In genomic region chr11:124945826-124946225, GRCh38 we compare ENCODE assay signal across 38 cellular contexts. TPM values are rescaled to one million over a fixed set of nuclear protein-coding genes. Genes with fewer than 3 reads are reported as not detected.
"Had no signal": no experiment of that assay in that cellular context is flagged by ENCODE, and none has a peak within 500 bp of the region (broad histone marks: within the 10 kb centered on the region; RNA-seq: fewer than 3 reads in every experiment).

No MANE protein-coding gene starts in this region.

- H3K4me1 ChIP-seq: adrenal gland, body of pancreas, gastroesophageal sphincter, heart right ventricle had no signal

- H3K27ac ChIP-seq: adrenal gland, body of pancreas, coronary artery, esophagus squamous epithelium, gastroesophageal sphincter, heart right ventricle, WERI-Rb-1 had no signal

- ATAC-seq: activated CD4-positive, alpha-beta T cell treated with anti-CD3 and anti-CD28 coated beads for 36 hours; activated CD8-positive, alpha-beta memory T cell treated with anti-CD3 and anti-CD28 coated beads, Interleukin-2, amount 10 ng/mL, durations not matched to agents 7 days and 5 days; activated CD8-positive, alpha-beta T cell treated with anti-CD3 and anti-CD28 coated beads, Interleukin-2, amount 10 ng/mL, durations not matched to agents 7 days and 5 days; activated naive CD8-positive, alpha-beta T cell treated with anti-CD3 and anti-CD28 coated beads, Interleukin-2, amount 50 U/mL, for 24 hours; body of pancreas; effector memory CD8-positive, alpha-beta T cell; gastroesophageal sphincter; heart right ventricle; T-helper 17 cell had no signal

- H3K27me3 ChIP-seq: adrenal gland, body of pancreas, esophagus squamous epithelium, gastroesophageal sphincter, heart right ventricle had no signal

- H3K9me3 ChIP-seq: adrenal gland, body of pancreas, esophagus squamous epithelium had no signal

- H3K4me3 ChIP-seq: adrenal gland, body of pancreas, coronary artery, esophagus squamous epithelium, gastroesophageal sphincter, heart right ventricle had no signal

- H3K36me3 ChIP-seq: adrenal gland, esophagus squamous epithelium, gastroesophageal sphincter, heart right ventricle, WERI-Rb-1 had no signal

- DNase-seq: activated CD4-positive, alpha-beta memory T cell treated with anti-CD3 and anti-CD28 coated beads for 36 hours; activated CD4-positive, alpha-beta T cell treated with anti-CD3 and anti-CD28 coated beads for 36 hours; activated CD4-positive, alpha-beta T cell treated with anti-CD3 and anti-CD28 coated beads, Interleukin-2, amount 10 ng/mL, durations not matched to agents 24 days and 14 days; activated CD4-positive, CD25-positive, alpha-beta regulatory T cell; activated CD4-positive, CD25-positive, alpha-beta regulatory T cell treated with anti-CD3 and anti-CD28 coated beads, Interleukin-2, amount 50 U/mL, for 72 hours; activated CD8-positive, alpha-beta memory T cell treated with anti-CD3 and anti-CD28 coated beads, Interleukin-2, amount 10 ng/mL, durations not matched to agents 7 days and 5 days; activated CD8-positive, alpha-beta memory T cell treated with anti-CD3 and anti-CD28 coated beads, Interleukin-2, amount 50 U/mL, for 4 hours; activated CD8-positive, alpha-beta T cell treated with anti-CD3 and anti-CD28 coated beads, Interleukin-2, amount 10 ng/mL, durations not matched to agents 7 days and 5 days; activated effector memory CD4-positive, alpha-beta T cell treated with anti-CD3 and anti-CD28 coated beads, Interleukin-2, amount 50 U/mL, for 16 hours; activated naive CD4-positive, alpha-beta T cell treated with anti-CD3 and anti-CD28 coated beads for 36 hours; activated naive CD8-positive, alpha-beta T cell treated with anti-CD3 and anti-CD28 coated beads for 36 hours; activated naive CD8-positive, alpha-beta T cell treated with anti-CD3 and anti-CD28 coated beads, Interleukin-2, amount 50 U/mL, for 24 hours; activated T-cell treated with anti-CD3 and anti-CD28 coated beads, Interleukin-2, amount 50 U/mL, for 1 hour; activated T-cell treated with anti-CD3 and anti-CD28 coated beads, Interleukin-2, amount 50 U/mL, for 48 hours; adrenal gland; amygdala; aorta; body of pancreas; central memory CD4-positive, alpha-beta T cell; cerebellar nuclear complex; effector CD4-positive, alpha-beta T cell; effector memory CD8-positive, alpha-beta T cell; esophagus squamous epithelium; foreskin melanocyte; heart right ventricle; T-helper 1 cell; T-helper 17 cell; T1000; WERI-Rb-1 had no signal

RNA-seq across cellular contexts. Expression of gene HEPACAM, which starts 10.0 kb away (rescaled TPM):
- total RNA-seq: activated CD4-positive, alpha-beta memory T cell treated with anti-CD3 and anti-CD28 coated beads for 36 hours; activated CD4-positive, alpha-beta T cell treated with anti-CD3 and anti-CD28 coated beads for 36 hours; activated CD4-positive, alpha-beta T cell treated with anti-CD3 and anti-CD28 coated beads, Interleukin-2, amount 10 ng/mL, durations not matched to agents 24 days and 14 days; activated CD8-positive, alpha-beta memory T cell treated with anti-CD3 and anti-CD28 coated beads for 36 hours; activated CD8-positive, alpha-beta memory T cell treated with anti-CD3 and anti-CD28 coated beads, Interleukin-2, amount 10 ng/mL, durations not matched to agents 7 days and 5 days; activated CD8-positive, alpha-beta T cell treated with anti-CD3 and anti-CD28 coated beads, Interleukin-2, amount 10 ng/mL, durations not matched to agents 7 days and 5 days; activated naive CD4-positive, alpha-beta T cell treated with anti-CD3 and anti-CD28 coated beads for 36 hours; activated naive CD8-positive, alpha-beta T cell treated with anti-CD3 and anti-CD28 coated beads for 36 hours; activated T-helper 1 cell treated with anti-CD3 and anti-CD28 coated beads, Interleukin-12 subunit alpha, Interleukin-12 subunit beta, Interleukin-2, Interleukin-4 antibody, amounts not matched to agents 30 ng/mL and 10 ng/mL and 1 ng/mL, durations not matched to agents 14 hours and 24 hours and 36 hours; activated T-helper 2 cell treated with anti-CD3 and anti-CD28 coated beads, Interferon-gamma antibody, Interleukin-2, Interleukin-4, amounts not matched to agents 10 μg/mL and 5 μg/mL and 100 μg/mL, durations not matched to agents 14 hours and 24 hours and 36 hours; esophagus squamous epithelium; glomerular endothelial cell; T-helper 17 cell had no signal
- polyA plus RNA-seq: aorta had no signal

RNA-seq across cellular contexts. Expression of gene HEPN1, which starts 26.8 kb away (rescaled TPM):
- total RNA-seq: activated CD4-positive, alpha-beta memory T cell treated with anti-CD3 and anti-CD28 coated beads for 36 hours; activated CD4-positive, alpha-beta T cell treated with anti-CD3 and anti-CD28 coated beads for 36 hours; activated CD4-positive, alpha-beta T cell treated with anti-CD3 and anti-CD28 coated beads, Interleukin-2, amount 10 ng/mL, durations not matched to agents 24 days and 14 days; activated CD8-positive, alpha-beta memory T cell treated with anti-CD3 and anti-CD28 coated beads for 36 hours; activated CD8-positive, alpha-beta memory T cell treated with anti-CD3 and anti-CD28 coated beads, Interleukin-2, amount 10 ng/mL, durations not matched to agents 7 days and 5 days; activated CD8-positive, alpha-beta T cell treated with anti-CD3 and anti-CD28 coated beads, Interleukin-2, amount 10 ng/mL, durations not matched to agents 7 days and 5 days; activated naive CD4-positive, alpha-beta T cell treated with anti-CD3 and anti-CD28 coated beads for 36 hours; activated naive CD8-positive, alpha-beta T cell treated with anti-CD3 and anti-CD28 coated beads for 36 hours; activated T-helper 1 cell treated with anti-CD3 and anti-CD28 coated beads, Interleukin-12 subunit alpha, Interleukin-12 subunit beta, Interleukin-2, Interleukin-4 antibody, amounts not matched to agents 30 ng/mL and 10 ng/mL and 1 ng/mL, durations not matched to agents 14 hours and 24 hours and 36 hours; activated T-helper 2 cell treated with anti-CD3 and anti-CD28 coated beads, Interferon-gamma antibody, Interleukin-2, Interleukin-4, amounts not matched to agents 10 μg/mL and 5 μg/mL and 100 μg/mL, durations not matched to agents 14 hours and 24 hours and 36 hours; body of pancreas; esophagus squamous epithelium; fibroblast of lung; fibroblast of villous mesenchyme; heart right ventricle; T-helper 17 cell had no signal
- polyA plus RNA-seq: aorta, esophagus, fibroblast of lung had no signal

RNA-seq across cellular contexts. Expression of gene ROBO4, which starts 48.2 kb away (rescaled TPM):
- total RNA-seq: activated CD4-positive, alpha-beta memory T cell treated with anti-CD3 and anti-CD28 coated beads for 36 hours; activated CD4-positive, alpha-beta T cell treated with anti-CD3 and anti-CD28 coated beads for 36 hours; activated CD4-positive, alpha-beta T cell treated with anti-CD3 and anti-CD28 coated beads, Interleukin-2, amount 10 ng/mL, durations not matched to agents 24 days and 14 days; activated CD8-positive, alpha-beta memory T cell treated with anti-CD3 and anti-CD28 coated beads for 36 hours; activated CD8-positive, alpha-beta memory T cell treated with anti-CD3 and anti-CD28 coated beads, Interleukin-2, amount 10 ng/mL, durations not matched to agents 7 days and 5 days; activated naive CD4-positive, alpha-beta T cell treated with anti-CD3 and anti-CD28 coated beads for 36 hours; activated naive CD8-positive, alpha-beta T cell treated with anti-CD3 and anti-CD28 coated beads for 36 hours; activated T-helper 1 cell treated with anti-CD3 and anti-CD28 coated beads, Interleukin-12 subunit alpha, Interleukin-12 subunit beta, Interleukin-2, Interleukin-4 antibody, amounts not matched to agents 30 ng/mL and 10 ng/mL and 1 ng/mL, durations not matched to agents 14 hours and 24 hours and 36 hours; activated T-helper 2 cell treated with anti-CD3 and anti-CD28 coated beads, Interferon-gamma antibody, Interleukin-2, Interleukin-4, amounts not matched to agents 10 μg/mL and 5 μg/mL and 100 μg/mL, durations not matched to agents 14 hours and 24 hours and 36 hours; T-helper 17 cell had no signal
